Comparison of ENCODE assay signal across 9 cellular contexts in genomic region chr2:191501390-191502168, GRCh38.
DNase-seq lines count a peak whose midpoint lies in the region; ATAC-seq and TF ChIP-seq lines count a peak whose summit lies in the region.
"Had no signal": no experiment of that assay in that cellular context is flagged by ENCODE, and none has a peak within 500 bp of the region (broad histone marks: within the 10 kb centered on the region; RNA-seq: fewer than 3 reads in every experiment).

No MANE protein-coding gene starts in this region.

- no peaks in the 10 kb centered on the region for H3K36me3 Mint-ChIP-seq in progenitor cell of endocrine pancreas (ENCODE audit: insufficient read depth)
- H3K36me3 Mint-ChIP-seq in CD8-positive, alpha-beta memory T cell: no peaks in the 10 kb centered on the region
- H3K36me3 Mint-ChIP-seq: activated naive CD8-positive, alpha-beta T cell treated with anti-CD3 and anti-CD28 coated beads for 36 hours had no signal

- H3K4me1 ChIP-seq in fibroblast of lung (ENCODE audit: control insufficient read depth, extremely low read depth, insufficient read depth, low read length): peaks cover 4% of the 10 kb centered on the region
- no peaks in the 10 kb centered on the region for H3K4me1 ChIP-seq in CD8-positive, alpha-beta memory T cell (ENCODE audit: insufficient read depth, low read length)

- TF ChIP-seq CTCF in fibroblast of lung (conservative IDR thresholded peaks at IDR 0.05 in 1 of 2, IDR thresholded peaks at IDR 0.05 in 1 of 2; ENCODE audit: low read depth in 1 of 2, low read length in 2 of 2): peak; percentile 49 to 62
- TF ChIP-seq CTCF in progenitor cell of endocrine pancreas (IDR thresholded peaks at IDR 0.05; ENCODE audit: unreplicated experiment): peak; percentile 68

- no peaks in the 10 kb centered on the region for H4K20me1 ChIP-seq in fibroblast of lung (ENCODE audit: control insufficient read depth, extremely low read depth, insufficient read depth, low read length)

- no peaks in the 10 kb centered on the region for H3K9me3 Mint-ChIP-seq in progenitor cell of endocrine pancreas (ENCODE audit: low read depth)
- H3K9me3 Mint-ChIP-seq in CD8-positive, alpha-beta memory T cell: peaks cover 0 to 3% (median 0%) of the 10 kb centered on the region in 5 donors
- H3K9me3 Mint-ChIP-seq: activated naive CD8-positive, alpha-beta T cell treated with anti-CD3 and anti-CD28 coated beads for 36 hours had no signal

- H3K9me3 ChIP-seq in fibroblast of lung (ENCODE audit: control insufficient read depth, insufficient read depth, low read depth, low read length): no peaks in the 10 kb centered on the region
- H3K9me3 ChIP-seq in CD8-positive, alpha-beta memory T cell (ENCODE audit: low read length): no peaks in the 10 kb centered on the region

- no peak overlapping the region for H3K27ac ChIP-seq in fibroblast of lung (ENCODE audit: insufficient read depth, low read length)
- H3K27ac ChIP-seq in CD8-positive, alpha-beta memory T cell (ENCODE audit: low read depth, low read length): no peak overlapping the region

- CTCF ChIA-PET in CD8-positive, alpha-beta memory T cell (lab: Charles Lee): no interaction called here

- no peaks in the 10 kb centered on the region for H3K36me3 ChIP-seq in fibroblast of lung (ENCODE audit: control insufficient read depth, insufficient read depth, low read length)
- H3K36me3 ChIP-seq in CD8-positive, alpha-beta memory T cell (ENCODE audit: insufficient read depth, low read length): no peaks in the 10 kb centered on the region

- peaks cover 16% of the 10 kb centered on the region for H3K4me1 Mint-ChIP-seq in progenitor cell of endocrine pancreas (ENCODE audit: low read depth)
- H3K4me1 Mint-ChIP-seq in CD8-positive, alpha-beta memory T cell: no peaks in the 10 kb centered on the region
- H3K4me1 Mint-ChIP-seq: activated naive CD8-positive, alpha-beta T cell treated with anti-CD3 and anti-CD28 coated beads for 36 hours had no signal

- no peaks in the 10 kb centered on the region for H3K79me2 ChIP-seq in fibroblast of lung (ENCODE audit: control insufficient read depth, insufficient read depth, low read length)

- H2AFZ ChIP-seq in fibroblast of lung (ENCODE audit: low read length): no peak overlapping the region

- H3K27me3 ChIP-seq in fibroblast of lung (ENCODE audit: control insufficient read depth, insufficient read depth, low read length): no peaks in the 10 kb centered on the region
- no peaks in the 10 kb centered on the region for H3K27me3 ChIP-seq in CD8-positive, alpha-beta memory T cell (ENCODE audit: insufficient read depth, low read length, poor library complexity, severe bottlenecking)

- DNase-seq in DMS53 (lab: John Stamatoyannopoulos, UW) (peak; percentile 64), NCI-H748 treated with DMSO at 0.1 percent for 48 hours (lab: John Stamatoyannopoulos, UW) (peak; percentile 39), fibroblast of lung (ENCODE audit: low read depth in 2 of 2) (peak; percentile 52 to 81), progenitor cell of endocrine pancreas (ENCODE audit: low spot score, unreplicated experiment) (no peak)
- DNase-seq in CD8-positive, alpha-beta memory T cell: no peak
- no peak for DNase-seq in effector CD4-positive, alpha-beta T cell
- DNase-seq: activated naive CD8-positive, alpha-beta T cell treated with anti-CD3 and anti-CD28 coated beads for 36 hours had no signal

- H3K4me3 ChIP-seq in fibroblast of lung (replicated peaks in 1 of 4; ENCODE audit: control extremely low read depth in 1 of 4, insufficient read depth in 1 of 4, low read depth in 3 of 4, low read length in 4 of 4): no peak overlapping the region
- H3K4me3 ChIP-seq in CD8-positive, alpha-beta memory T cell (ENCODE audit: low read length): no peak overlapping the region

- H3K27me3 Mint-ChIP-seq in progenitor cell of endocrine pancreas: no peaks in the 10 kb centered on the region
- H3K27me3 Mint-ChIP-seq in CD8-positive, alpha-beta memory T cell: peaks cover 10 to 46% of the 10 kb centered on the region in 2 donors
- H3K27me3 Mint-ChIP-seq: activated naive CD8-positive, alpha-beta T cell treated with anti-CD3 and anti-CD28 coated beads for 36 hours had no signal

- no peak overlapping the region for H3K4me3 Mint-ChIP-seq in progenitor cell of endocrine pancreas (ENCODE audit: low read depth)
- H3K4me3 Mint-ChIP-seq in CD8-positive, alpha-beta memory T cell: no peak overlapping the region
- H3K4me3 Mint-ChIP-seq: activated naive CD8-positive, alpha-beta T cell treated with anti-CD3 and anti-CD28 coated beads for 36 hours had no signal

- no peak for ATAC-seq in GM18909 (IDR thresholded peaks at IDR 0.05; ENCODE audit: poor library complexity, unreplicated experiment)
- no peak for ATAC-seq in HG03342 (IDR thresholded peaks at IDR 0.05; ENCODE audit: unreplicated experiment)

- no peak overlapping the region for H3K9ac ChIP-seq in fibroblast of lung (ENCODE audit: insufficient read depth, low read length)

- peak overlapping the region; percentile 33 for H3K27ac Mint-ChIP-seq in progenitor cell of endocrine pancreas
- no peak overlapping the region for H3K27ac Mint-ChIP-seq in CD8-positive, alpha-beta memory T cell
- H3K27ac Mint-ChIP-seq: activated naive CD8-positive, alpha-beta T cell treated with anti-CD3 and anti-CD28 coated beads for 36 hours had no signal

- no peak overlapping the region for H3K4me2 ChIP-seq in fibroblast of lung (ENCODE audit: extremely low read depth, insufficient read depth, low read length)

- POLR2A ChIA-PET in CD8-positive, alpha-beta memory T cell (lab: Charles Lee): no interaction called here

Comparison
In these comparisons a context has a peak if more than half of its experiments do, and no peak if none do; other contexts are left out.
1. DNase-seq: peak in DMS53 (single experiment), NCI-H748 treated with DMSO at 0.1 percent for 48 hours (single experiment) and fibroblast of lung (2 of 2); none in progenitor cell of endocrine pancreas (single experiment), CD8-positive, alpha-beta memory T cell (0 of 5) and effector CD4-positive, alpha-beta T cell (single experiment).